In the genomic region with DNA sequence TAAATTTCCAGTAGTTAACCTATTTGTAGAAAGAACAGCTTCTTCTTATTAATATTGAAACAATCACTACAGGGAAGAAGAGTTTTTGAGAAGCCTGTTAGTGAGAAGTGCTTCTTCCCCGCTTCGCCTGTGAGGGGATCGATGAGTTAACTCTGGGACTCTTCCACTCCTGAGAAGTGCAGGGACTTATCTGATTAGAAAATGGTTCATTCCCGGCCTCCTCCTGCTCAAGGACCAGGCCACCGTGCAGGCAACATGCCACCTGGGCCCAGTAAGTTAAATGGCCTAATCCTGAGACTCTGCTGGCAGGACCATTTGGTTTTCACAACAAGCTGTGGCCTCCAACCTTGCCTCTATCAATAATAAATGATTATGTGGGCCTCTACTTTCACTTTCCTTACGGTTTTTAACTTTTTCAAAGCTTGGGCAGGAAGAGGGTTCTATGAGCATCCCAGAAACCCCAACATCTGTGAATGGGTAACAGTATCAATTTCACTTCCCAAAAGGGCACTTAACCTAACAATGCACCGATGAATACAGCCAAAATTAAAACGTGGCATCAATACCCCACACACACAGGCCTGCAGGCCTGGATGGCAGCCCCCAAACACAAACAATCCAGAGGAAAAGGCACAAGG, we compare ENCODE assay signal across 13 cellular contexts. TPM values are rescaled to one million over a fixed set of nuclear protein-coding genes. Genes with fewer than 3 reads are reported as not detected.
A peak's percentile ranks its signal among the peaks of the same experiment; 100 is the strongest.
DNase-seq lines count a peak whose midpoint lies in the region; ATAC-seq and TF ChIP-seq lines count a peak whose summit lies in the region.
"Had no signal": no experiment of that assay in that cellular context is flagged by ENCODE, and none has a peak within 500 bp of the region (broad histone marks: within the 10 kb centered on the region; RNA-seq: fewer than 3 reads in every experiment).

No MANE protein-coding gene starts in this region.

- H3K4me2 ChIP-seq in KMS-11, result peak overlapping the region; percentile 38
- H3K4me2 ChIP-seq: SK-N-SH had no signal

- H3K4me1 Mint-ChIP-seq in activated CD4-positive, alpha-beta T cell treated with anti-CD3 and anti-CD28 coated beads for 36 hours, result peaks cover 25% of the 10 kb centered on the region
- H3K4me1 Mint-ChIP-seq in nephron, result peaks cover 51% of the 10 kb centered on the region

- ATAC-seq in activated CD4-positive, alpha-beta T cell treated with anti-CD3 and anti-CD28 coated beads for 36 hours, result no peak
- ATAC-seq in GM21526 (IDR thresholded peaks at IDR 0.05; ENCODE audit: low FRiP score, unreplicated experiment), result peak; percentile 43
- ATAC-seq: activated T-cell treated with anti-CD3 and anti-CD28 coated beads, Interleukin-2, amount 50 U/mL, for 4 hours had no signal

- no peaks in the 10 kb centered on the region for H3K9me3 Mint-ChIP-seq in activated CD4-positive, alpha-beta T cell treated with anti-CD3 and anti-CD28 coated beads for 36 hours (ENCODE audit: low read depth)
- H3K9me3 Mint-ChIP-seq in nephron, result no peaks in the 10 kb centered on the region
- H3K9me3 Mint-ChIP-seq: activated T-cell treated with anti-CD3 and anti-CD28 coated beads, Interleukin-2, amount 50 U/mL, for 4 hours had no signal

- H3K4me3 ChIP-seq in KMS-11 (IDR thresholded peaks at IDR 0.05; ENCODE audit: insufficient read depth, low read depth, low read length) (no peak overlapping the region), colonic mucosa (no peak overlapping the region)
- H3K4me3 ChIP-seq: dorsolateral prefrontal cortex had no signal

- H3K36me3 Mint-ChIP-seq in activated CD4-positive, alpha-beta T cell treated with anti-CD3 and anti-CD28 coated beads for 36 hours (ENCODE audit: low read depth), result no peaks in the 10 kb centered on the region
- peaks cover 1% of the 10 kb centered on the region for H3K36me3 Mint-ChIP-seq in nephron (ENCODE audit: low read depth)

- DNase-seq in activated CD4-positive, alpha-beta T cell treated with anti-CD3 and anti-CD28 coated beads for 36 hours, result no peak
- DNase-seq in activated CD4-positive, alpha-beta T cell treated with anti-CD3 and anti-CD28 coated beads, Interleukin-2, amount 50 U/mL, for 1 hour, result no peak
- DNase-seq in colonic mucosa, result no peak
- no peak for DNase-seq in hippocampal formation (lab: John Stamatoyannopoulos, UW)
- DNase-seq in Ammon's horn (ENCODE audit: low spot score), result no peak
- DNase-seq: activated T-cell treated with anti-CD3 and anti-CD28 coated beads, Interleukin-2, amount 50 U/mL, for 4 hours; dorsolateral prefrontal cortex; NCI-H1048; nephron progenitor cell; SK-N-SH had no signal

- H3K4me1 ChIP-seq in KMS-11 (ENCODE audit: low read depth, poor library complexity, severe bottlenecking), result peaks cover 44% of the 10 kb centered on the region
- no peaks in the 10 kb centered on the region for H3K4me1 ChIP-seq in colonic mucosa

- H3K9me3 ChIP-seq in colonic mucosa, result no peaks in the 10 kb centered on the region
- H3K9me3 ChIP-seq: SK-N-SH had no signal

- H3K79me2 ChIP-seq in KMS-11 (ENCODE audit: insufficient read depth, low read depth), result no peaks in the 10 kb centered on the region

- H3K4me3 Mint-ChIP-seq in activated CD4-positive, alpha-beta T cell treated with anti-CD3 and anti-CD28 coated beads for 36 hours, result no peak overlapping the region
- peak overlapping the region in 2 of 3 experiments; percentile 29 to 61 for H3K4me3 Mint-ChIP-seq in nephron
- H3K4me3 Mint-ChIP-seq: activated T-cell treated with anti-CD3 and anti-CD28 coated beads, Interleukin-2, amount 50 U/mL, for 4 hours; nephron progenitor cell had no signal

- CTCF ChIA-PET in activated CD4-positive, alpha-beta T cell treated with anti-CD3 and anti-CD28 coated beads for 36 hours (lab: Charles Lee), result interaction anchor here (1.3 kb wide), 1 partner anchor 14 kb away, joined by 4 read pairs; no protein-coding TSS in a partner anchor

- H3K9ac ChIP-seq in KMS-11 (no peak overlapping the region), colonic mucosa (ENCODE audit: low read depth in 2 of 2, low read length in 2 of 2) (no peak overlapping the region)
- H3K9ac ChIP-seq: SK-N-SH had no signal

- H3K27me3 Mint-ChIP-seq in activated CD4-positive, alpha-beta T cell treated with anti-CD3 and anti-CD28 coated beads for 36 hours, result no peaks in the 10 kb centered on the region
- H3K27me3 Mint-ChIP-seq in nephron (ENCODE audit: low read depth), result peaks cover 4% of the 10 kb centered on the region

- H3K36me3 ChIP-seq in KMS-11 (ENCODE audit: insufficient read depth) (no peaks in the 10 kb centered on the region), colonic mucosa (no peaks in the 10 kb centered on the region)

- no peaks in the 10 kb centered on the region for H4K20me1 ChIP-seq in KMS-11 (ENCODE audit: insufficient read depth)

- H3K27me3 ChIP-seq in KMS-11 (ENCODE audit: insufficient read depth, low read depth), result no peaks in the 10 kb centered on the region; the same call in 1 of the 2 replicates
- H3K27me3 ChIP-seq in colonic mucosa, result no peaks in the 10 kb centered on the region
- H3K27me3 ChIP-seq: dorsolateral prefrontal cortex had no signal

- no peak overlapping the region for H3K27ac ChIP-seq in KMS-11
- H3K27ac ChIP-seq in colonic mucosa, result no peak overlapping the region

- no peak overlapping the region for H2AFZ ChIP-seq in KMS-11 (ENCODE audit: low read depth)

- POLR2A ChIA-PET in activated CD4-positive, alpha-beta T cell treated with anti-CD3 and anti-CD28 coated beads for 36 hours (lab: Charles Lee), result no interaction called here

- TF ChIP-seq CTCF in KMS-11 (conservative IDR thresholded peaks at IDR 0.05; ENCODE audit: low read depth, low read length), result no peak
- no peak for TF ChIP-seq CTCF in nephron (IDR thresholded peaks at IDR 0.05; ENCODE audit: unreplicated experiment in 3 of 3)
- no peak for TF ChIP-seq CTCF in colonic mucosa (IDR thresholded peaks at IDR 0.05)

- H3K27ac Mint-ChIP-seq in activated CD4-positive, alpha-beta T cell treated with anti-CD3 and anti-CD28 coated beads for 36 hours, result peak overlapping the region; percentile 39
- peak overlapping the region in 2 of 3 experiments; percentile 70 to 78 for H3K27ac Mint-ChIP-seq in nephron
- H3K27ac Mint-ChIP-seq: nephron progenitor cell had no signal

- intact Hi-C loops in activated CD4-positive, alpha-beta T cell treated with anti-CD3 and anti-CD28 coated beads for 36 hours (cut with DNase I, micrococcal nuclease), result no loop called here
- intact Hi-C loops in colonic mucosa (cut with DNase I), result no loop called here

RNA-seq across cellular contexts. Expression of a gene that starts 33.1 kb away (rescaled TPM):
- 1 to 10 TPM; 3.7 to 4.0 TPM for total RNA-seq in activated CD4-positive, alpha-beta T cell treated with anti-CD3 and anti-CD28 coated beads for 36 hours
- total RNA-seq in colonic mucosa, result 10 to 100 TPM; 53.6 to 64.4 TPM

Comparison
In these comparisons a context has a peak if more than half of its experiments do, and no peak if none do; other contexts are left out.
1. RNA of a gene that starts 33.1 kb away (total RNA-seq): 53.6 to 64.4 TPM in colonic mucosa; 3.7 to 4.0 TPM in activated CD4-positive, alpha-beta T cell treated with anti-CD3 and anti-CD28 coated beads for 36 hours; every median in the first group is over 10 times any median in the second.